Comparison of ENCODE assay signal across 11 cellular contexts in the genomic region with DNA sequence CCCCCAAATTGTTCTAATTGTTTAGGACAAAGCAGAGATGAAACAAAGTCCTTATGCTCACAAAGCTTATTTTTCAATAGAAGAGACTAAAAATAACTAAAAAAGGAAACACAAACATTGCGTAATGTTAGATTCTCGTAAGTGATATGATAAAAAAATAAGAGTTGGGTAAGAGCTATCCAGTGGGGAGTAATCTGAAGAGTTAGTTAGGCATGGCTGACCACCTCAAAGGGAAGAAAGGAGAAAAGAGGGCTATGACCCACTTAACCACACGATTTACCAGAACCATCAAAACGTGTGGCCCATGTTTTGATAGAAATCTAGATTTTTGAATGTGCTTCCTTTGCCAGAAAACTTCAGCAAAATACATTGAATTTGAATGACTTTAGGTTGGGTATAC.
"Had no signal": no experiment of that assay in that cellular context is flagged by ENCODE, and none has a peak within 500 bp of the region (broad histone marks: within the 10 kb centered on the region; RNA-seq: fewer than 3 reads in every experiment).

No MANE protein-coding gene starts in this region.

- H3K27me3 ChIP-seq: esophagus squamous epithelium, gastrocnemius medialis, stomach, thyroid gland, uterus had no signal

- DNase-seq: activated effector memory CD4-positive, alpha-beta T cell treated with Interleukin-2 at 50 U/mL for 16 hours; activated T-cell treated with anti-CD3 and anti-CD28 coated beads, Interleukin-2, amount 50 U/mL, for 24 hours; aorta; esophagus squamous epithelium; gastrocnemius medialis; kidney; left ventricle myocardium inferior; stimulated activated CD4-positive, alpha-beta T cell treated with anti-CD3 and anti-CD28 coated beads, Interleukin-4, amount 100 ng/mL, for 4 hours; stomach; thyroid gland; uterus had no signal

- H3K4me3 ChIP-seq: esophagus squamous epithelium, gastrocnemius medialis, left ventricle myocardium inferior, stomach, thyroid gland, uterus had no signal

- H3K36me3 ChIP-seq: esophagus squamous epithelium, gastrocnemius medialis, left ventricle myocardium inferior, stomach, thyroid gland, uterus had no signal

- H3K4me1 ChIP-seq: esophagus squamous epithelium, gastrocnemius medialis, left ventricle myocardium inferior, stomach, uterus had no signal

- H3K9me3 ChIP-seq: esophagus squamous epithelium, gastrocnemius medialis, thyroid gland, uterus had no signal

- H3K27ac ChIP-seq: esophagus squamous epithelium, gastrocnemius medialis, left ventricle myocardium inferior, stomach, thyroid gland, uterus had no signal
